In the genomic region with DNA sequence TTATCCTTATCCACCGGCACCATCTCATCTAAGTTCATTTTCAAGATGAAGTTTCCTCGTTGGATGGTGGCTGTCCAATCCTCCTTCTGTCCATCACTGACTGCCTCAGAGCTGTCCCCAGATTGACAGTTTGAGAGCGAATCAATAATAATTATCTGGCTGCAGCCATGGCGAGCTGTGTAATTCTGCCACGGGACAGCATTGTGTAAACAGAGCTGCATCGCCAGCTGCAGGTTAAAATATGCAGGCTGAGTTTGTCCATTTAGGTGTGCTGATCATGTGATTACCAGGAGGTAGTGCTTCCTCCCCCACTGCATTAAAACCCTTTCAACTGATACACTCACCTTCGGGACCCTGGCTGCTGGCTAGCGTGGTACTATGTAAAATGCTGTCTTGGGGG, we compare ENCODE assay signal across 20 cellular contexts.
DNase-seq lines count a peak whose midpoint lies in the region; TF ChIP-seq lines count a peak whose summit lies in the region.
"Had no signal": no experiment of that assay in that cellular context is flagged by ENCODE, and none has a peak within 500 bp of the region (broad histone marks: within the 10 kb centered on the region; RNA-seq: fewer than 3 reads in every experiment).

No MANE protein-coding gene starts in this region.

- H3K4me1 Mint-ChIP-seq in Calu3 (ENCODE audit: low read depth, unreplicated experiment): peaks cover 9% of the 10 kb centered on the region
- H3K4me1 Mint-ChIP-seq: activated naive CD8-positive, alpha-beta T cell treated with anti-CD3 and anti-CD28 coated beads, Interleukin-2, amount 50 U/mL, for 24 hours; naive thymus-derived CD4-positive, alpha-beta T cell had no signal

- H3K4me3 ChIP-seq in liver (ENCODE audit: low read depth in 1 of 3, low read length in 3 of 3): no peak overlapping the region
- H3K4me3 ChIP-seq: SJSA1, thoracic aorta had no signal

- no peak for TF ChIP-seq CTCF in Calu3 (IDR thresholded peaks at IDR 0.05; ENCODE audit: unreplicated experiment)
- no peak for TF ChIP-seq CTCF in liver (IDR thresholded peaks at IDR 0.05; ENCODE audit: low read depth, low read length, missing input control)

- TF ChIP-seq RAD21 in liver (IDR thresholded peaks at IDR 0.05): peak; percentile 54 to 66

- H3K27ac Mint-ChIP-seq in Calu3 (ENCODE audit: unreplicated experiment): no peak overlapping the region
- H3K27ac Mint-ChIP-seq: activated naive CD8-positive, alpha-beta T cell treated with anti-CD3 and anti-CD28 coated beads, Interleukin-2, amount 50 U/mL, for 24 hours; activated T-cell treated with anti-CD3 and anti-CD28 coated beads, Interleukin-2, amount 50 U/mL, for 24 hours; naive thymus-derived CD4-positive, alpha-beta T cell had no signal

- H3K27me3 ChIP-seq in liver (ENCODE audit: control insufficient read depth in 4 of 4, insufficient read depth in 4 of 4, low read length in 3 of 4): no peaks in the 10 kb centered on the region
- H3K27me3 ChIP-seq: SJSA1 had no signal

- no peak overlapping the region for H3K9ac ChIP-seq in liver (ENCODE audit: low read depth in 1 of 2, low read length in 2 of 2)

- H3K36me3 Mint-ChIP-seq in Calu3 (ENCODE audit: insufficient read depth, unreplicated experiment): no peaks in the 10 kb centered on the region
- H3K36me3 Mint-ChIP-seq: naive thymus-derived CD4-positive, alpha-beta T cell had no signal

- peaks cover 0 to 8% (median 4%) of the 10 kb centered on the region in 4 donors for H3K4me1 ChIP-seq in liver (ENCODE audit: control insufficient read depth in 4 of 4, insufficient read depth in 4 of 4, low read length in 3 of 4)
- H3K4me1 ChIP-seq: SJSA1 had no signal

- H3K27ac ChIP-seq in liver (ENCODE audit: low read depth in 1 of 2, low read length in 2 of 2) (no peak overlapping the region), caudate nucleus (ENCODE audit: low read depth, low read length) (no peak overlapping the region)
- H3K27ac ChIP-seq: C4-2B, SJSA1, thoracic aorta had no signal

- H3K9me3 Mint-ChIP-seq in Calu3 (ENCODE audit: low read depth, unreplicated experiment): no peaks in the 10 kb centered on the region
- H3K9me3 Mint-ChIP-seq: activated naive CD8-positive, alpha-beta T cell treated with anti-CD3 and anti-CD28 coated beads, Interleukin-2, amount 50 U/mL, for 24 hours; activated T-cell treated with anti-CD3 and anti-CD28 coated beads, Interleukin-2, amount 50 U/mL, for 24 hours had no signal

- CTCF ChIA-PET in Calu3 (lab: Charles Lee): no interaction called here

- no peaks in the 10 kb centered on the region for H3K27me3 Mint-ChIP-seq in Calu3 (ENCODE audit: unreplicated experiment)
- H3K27me3 Mint-ChIP-seq: activated naive CD8-positive, alpha-beta T cell treated with anti-CD3 and anti-CD28 coated beads, Interleukin-2, amount 50 U/mL, for 24 hours; activated T-cell treated with anti-CD3 and anti-CD28 coated beads, Interleukin-2, amount 50 U/mL, for 24 hours had no signal

- no peaks in the 10 kb centered on the region for H3K9me3 ChIP-seq in liver (ENCODE audit: control insufficient read depth in 4 of 4, low read length in 3 of 4)
- H3K9me3 ChIP-seq: SJSA1, thoracic aorta had no signal

- WGBS in liver: 28% methylated on average over 8 of the region's 8 CpGs

- no TSS peak for BruUV-seq in Calu3 (replicated peaks; lab: Mats Ljungman, UMichigan)

- intact Hi-C loops in Calu3 (cut with micrococcal nuclease; ENCODE audit: unreplicated experiment): no loop called here

- no peaks in the 10 kb centered on the region for H3K36me3 ChIP-seq in liver (ENCODE audit: control insufficient read depth in 4 of 4, insufficient read depth in 3 of 4, low read depth in 1 of 4, low read length in 3 of 4)
- H3K36me3 ChIP-seq: SJSA1, thoracic aorta had no signal

- peak overlapping the region; percentile 23 for H3K4me3 Mint-ChIP-seq in Calu3 (ENCODE audit: low read depth, unreplicated experiment)
- H3K4me3 Mint-ChIP-seq: activated naive CD8-positive, alpha-beta T cell treated with anti-CD3 and anti-CD28 coated beads, Interleukin-2, amount 50 U/mL, for 24 hours; activated T-cell treated with anti-CD3 and anti-CD28 coated beads, Interleukin-2, amount 50 U/mL, for 24 hours; naive thymus-derived CD4-positive, alpha-beta T cell had no signal

- DNase-seq in Calu3 (peak; percentile 7), HuH-7 (ENCODE audit: low spot score) (peak; percentile 30), NCI-H526 treated with DMSO at 0.1 percent for 48 hours (lab: John Stamatoyannopoulos, UW) (peak; percentile 1), amniotic stem cell (lab: John Stamatoyannopoulos, UW) (no peak), DMS79 (lab: John Stamatoyannopoulos, UW) (no peak), caudate nucleus (lab: John Stamatoyannopoulos, UW) (no peak)
- DNase-seq: activated CD8-positive, alpha-beta memory T cell treated with anti-CD3 and anti-CD28 coated beads for 24 hours; activated gamma-delta T cell treated with Interleukin-2 at 50 U/mL for 16 hours; activated naive CD8-positive, alpha-beta T cell treated with anti-CD3 and anti-CD28 coated beads, Interleukin-2, amount 50 U/mL, for 24 hours; activated T-cell treated with anti-CD3 and anti-CD28 coated beads, Interleukin-2, amount 50 U/mL, for 24 hours; mesendoderm; naive thymus-derived CD4-positive, alpha-beta T cell; NCI-H1092 treated with DMSO at 0.1 percent for 48 hours; right cardiac atrium; stimulated activated CD4-positive, alpha-beta T cell treated with anti-CD3 and anti-CD28 coated beads, Interleukin-12 subunit alpha, Interleukin-12 subunit beta, amount 100 ng/mL, for 4 hours; stimulated activated naive CD8-positive, alpha-beta T cell treated with anti-CD3 and anti-CD28 coated beads, Interleukin-15, Interleukin-2, amounts not matched to agents 100 U/mL and 50 U/mL, for 24 hours had no signal

TF ChIP-seq in liver, 16 proteins besides CTCF, POLR2A, EP300 and RAD21:
- TF ChIP-seq YY1 (IDR thresholded peaks at IDR 0.05) (peak; percentile 89), EGR1 (IDR thresholded peaks at IDR 0.05; ENCODE audit: low read depth in 2 of 2) (no peak), ZBTB33 (IDR thresholded peaks at IDR 0.05) (peak; percentile 46), REST (IDR thresholded peaks at IDR 0.05) (peak; percentile 42), SP1 (IDR thresholded peaks at IDR 0.05) (peak; percentile 52), JUND (IDR thresholded peaks at IDR 0.05) (peak in 1 of 2 donors; percentile 30), RXRA (IDR thresholded peaks at IDR 0.05) (peak; percentile 57 to 65), HNF4G (IDR thresholded peaks at IDR 0.05) (peak; percentile 13), FOXA2 (IDR thresholded peaks at IDR 0.05) (peak; percentile 96), TAF1 (conservative IDR thresholded peaks at IDR 0.05) (no peak), GABPA (IDR thresholded peaks at IDR 0.05 in 1 of 2, conservative IDR thresholded peaks at IDR 0.05 in 1 of 2) (no peak), HNF4A (conservative IDR thresholded peaks at IDR 0.05) (peak; percentile 36 to 40), FOXA1 (IDR thresholded peaks at IDR 0.05) (peak; percentile 90), NR2F2 (IDR thresholded peaks at IDR 0.05) (no peak)
- TF ChIP-seq, protein P1, sequence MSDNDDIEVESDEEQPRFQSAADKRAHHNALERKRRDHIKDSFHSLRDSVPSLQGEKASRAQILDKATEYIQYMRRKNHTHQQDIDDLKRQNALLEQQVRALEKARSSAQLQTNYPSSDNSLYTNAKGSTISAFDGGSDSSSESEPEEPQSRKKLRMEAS (IDR thresholded peaks at IDR 0.05): no peak
- TF ChIP-seq, protein P2, sequence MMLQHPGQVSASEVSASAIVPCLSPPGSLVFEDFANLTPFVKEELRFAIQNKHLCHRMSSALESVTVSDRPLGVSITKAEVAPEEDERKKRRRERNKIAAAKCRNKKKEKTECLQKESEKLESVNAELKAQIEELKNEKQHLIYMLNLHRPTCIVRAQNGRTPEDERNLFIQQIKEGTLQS (IDR thresholded peaks at IDR 0.05): peak; percentile 31
TF ChIP-seq in liver: peak in this region for 11.

Comparison
In these comparisons a context has a peak if more than half of its experiments do, and no peak if none do; other contexts are left out.
1. DNase-seq: peak in Calu3 (single experiment), HuH-7 (single experiment) and NCI-H526 treated with DMSO at 0.1 percent for 48 hours (single experiment); none in amniotic stem cell (single experiment), DMS79 (single experiment) and caudate nucleus (0 of 61).